1 cellular context compared by ENCODE assay signal in genomic region chr12:123633379-123634141, GRCh38.
TF ChIP-seq lines count a peak whose summit lies in the region.

EIF2B1 (minus strand) TSS chr12:123633686; CDS start chr12:123633557, 129 bp downstream.
GTF2H3 (plus strand) TSS chr12:123633829; CDS start chr12:123633860, 31 bp downstream.

TF ChIP-seq in K562, 482 proteins besides CTCF, POLR2A, EP300 and RAD21 (continued from another document and continues in another):
- TF ChIP-seq HEY1 (CRISPR knock-in tag; IDR thresholded peaks at IDR 0.05; ENCODE audit: borderline replicate concordance) = no peak
- 0 out of 2 replicates have a peak, but pooled peaks have one; percentile 28 for TF ChIP-seq SMC3 (conservative IDR thresholded peaks at IDR 0.05; ENCODE audit: insufficient read depth, low read depth, low read length)
- TF ChIP-seq MAX (CRISPR knock-in tag; IDR thresholded peaks at IDR 0.05) = peak; percentile 98
- no peak; the same call in 1 of the 2 replicates for TF ChIP-seq FOXK1 (CRISPR knock-in tag; IDR thresholded peaks at IDR 0.05; ENCODE audit: borderline replicate concordance)
- TF ChIP-seq E4F1 (CRISPR knock-in tag; IDR thresholded peaks at IDR 0.05; ENCODE audit: borderline replicate concordance) = no peak
- TF ChIP-seq JUND (IDR thresholded peaks at IDR 0.05; ENCODE audit: borderline replicate concordance, low read depth, low read length) = peak; percentile 81
- peak; percentile 42; the same call in 1 of the 3 replicates for TF ChIP-seq JUND (tag; IDR thresholded peaks at IDR 0.05; ENCODE audit: borderline replicate concordance, low read depth, low read length)
- no peak for TF ChIP-seq STAG1 (CRISPR knock-in tag; IDR thresholded peaks at IDR 0.05; ENCODE audit: borderline replicate concordance)
- TF ChIP-seq ZNF143 (CRISPR knock-in tag; IDR thresholded peaks at IDR 0.05) = no peak
- no peak for TF ChIP-seq BMI1 (IDR thresholded peaks at IDR 0.05; ENCODE audit: low read length)
- no peak for TF ChIP-seq MCM3 (IDR thresholded peaks at IDR 0.05)
- peak; percentile 95 for TF ChIP-seq POLR2B (IDR thresholded peaks at IDR 0.05; ENCODE audit: low read depth, partially characterized antibody)
- TF ChIP-seq IRF1 (CRISPR knock-in tag; IDR thresholded peaks at IDR 0.05; ENCODE audit: borderline replicate concordance) = no peak
- TF ChIP-seq REST (CRISPR knock-in tag; IDR thresholded peaks at IDR 0.05; ENCODE audit: low read depth) = peak; percentile 71
- no peak for TF ChIP-seq ZNF583 (CRISPR knock-in tag; IDR thresholded peaks at IDR 0.05)
- no peak for TF ChIP-seq ATF6 (CRISPR knock-in tag; IDR thresholded peaks at IDR 0.05)
- TF ChIP-seq ZNF197 (CRISPR knock-in tag; IDR thresholded peaks at IDR 0.05; ENCODE audit: low read depth) = no peak
- TF ChIP-seq KAT7 (CRISPR knock-in tag; IDR thresholded peaks at IDR 0.05; ENCODE audit: borderline replicate concordance) = peak; percentile 77; the same call in 1 of the 2 replicates
- TF ChIP-seq ZBED1 (IDR thresholded peaks at IDR 0.05) = no peak
- peak; percentile 86 for TF ChIP-seq POLR2H (tag; IDR thresholded peaks at IDR 0.05; ENCODE audit: low read depth)
- no peak for TF ChIP-seq ID3 (CRISPR knock-in tag; IDR thresholded peaks at IDR 0.05)
- 0 out of 2 replicates have a peak, but pooled peaks have one; percentile 14 for TF ChIP-seq ID3 (tag; IDR thresholded peaks at IDR 0.05)
- TF ChIP-seq ZNF407 (IDR thresholded peaks at IDR 0.05; ENCODE audit: low read depth) = no peak
- no peak for TF ChIP-seq ZNF140 (CRISPR knock-in tag; IDR thresholded peaks at IDR 0.05)
- TF ChIP-seq THRAP3 (IDR thresholded peaks at IDR 0.05; ENCODE audit: borderline replicate concordance) = no peak
- peak; percentile 98 for TF ChIP-seq POLR2G (IDR thresholded peaks at IDR 0.05; ENCODE audit: low read depth, low read length)
- TF ChIP-seq CHD2 (IDR thresholded peaks at IDR 0.05; ENCODE audit: low read depth, low read length) = 0 out of 2 replicates have a peak, but pooled peaks have one; percentile 39
- peak; percentile 86 for TF ChIP-seq SETDB1 (IDR thresholded peaks at IDR 0.05; ENCODE audit: low read length)
- peak; percentile 88 for TF ChIP-seq ZHX1 (conservative IDR thresholded peaks at IDR 0.05; ENCODE audit: low read length)
- TF ChIP-seq RFX1 (IDR thresholded peaks at IDR 0.05) = no peak
- peak; percentile 100 for TF ChIP-seq MTA1 (IDR thresholded peaks at IDR 0.05; ENCODE audit: borderline replicate concordance)
- TF ChIP-seq PTTG1 (tag; IDR thresholded peaks at IDR 0.05; ENCODE audit: low read depth) = no peak
- TF ChIP-seq ZNF445 (CRISPR knock-in tag; IDR thresholded peaks at IDR 0.05; ENCODE audit: low read depth) = no peak
- peak; percentile 86 to 89 for TF ChIP-seq NRF1 (conservative IDR thresholded peaks at IDR 0.05 in 1 of 2, IDR thresholded peaks at IDR 0.05 in 1 of 2)
- peak; percentile 94 for TF ChIP-seq TAF9B (IDR thresholded peaks at IDR 0.05; ENCODE audit: partially characterized antibody)
- TF ChIP-seq GABPB1 (CRISPR knock-in tag; IDR thresholded peaks at IDR 0.05) = peak; percentile 100
- TF ChIP-seq TFAP4 (CRISPR knock-in tag; IDR thresholded peaks at IDR 0.05; ENCODE audit: borderline replicate concordance) = peak; percentile 93
